In genomic region chr1:203148127-203148526, GRCh38 we compare ENCODE assay signal across 9 cellular contexts.
A peak's percentile ranks its signal among the peaks of the same experiment; 100 is the strongest.
DNase-seq lines count a peak whose midpoint lies in the region; TF ChIP-seq lines count a peak whose summit lies in the region.
"Had no signal": no experiment of that assay in that cellular context is flagged by ENCODE, and none has a peak within 500 bp of the region (broad histone marks: within the 10 kb centered on the region; RNA-seq: fewer than 3 reads in every experiment).

No MANE protein-coding gene starts in this region.

- TF ChIP-seq CTCF in MM.1S (IDR thresholded peaks at IDR 0.05; ENCODE audit: low read length) (peak; percentile 53), choroid plexus epithelial cell (conservative IDR thresholded peaks at IDR 0.05; ENCODE audit: low read depth, low read length) (peak; percentile 41), parathyroid adenoma (IDR thresholded peaks at IDR 0.05) (peak; percentile 34)

- H3K27ac ChIP-seq in MM.1S (ENCODE audit: low read length) (no peak overlapping the region), parathyroid adenoma (peak overlapping the region; percentile 87)

- H3K27me3 ChIP-seq in MM.1S (replicated peaks; ENCODE audit: insufficient read depth, low read length) (no peaks in the 10 kb centered on the region), parathyroid adenoma (ENCODE audit: control insufficient read depth, insufficient read depth, low read length) (no peaks in the 10 kb centered on the region)

- no peaks in the 10 kb centered on the region for H4K20me1 ChIP-seq in MM.1S (ENCODE audit: insufficient read depth, low read length)

- H3K9me2 ChIP-seq in MM.1S (replicated peaks; ENCODE audit: insufficient read depth, low read length) = no peaks in the 10 kb centered on the region

- H3K4me1 ChIP-seq in MM.1S (ENCODE audit: low read length) (no peaks in the 10 kb centered on the region), parathyroid adenoma (peaks cover 56% of the 10 kb centered on the region)

- H3K9ac ChIP-seq in MM.1S (ENCODE audit: low read length) = no peak overlapping the region
- no peak overlapping the region for H3K9ac ChIP-seq in parathyroid adenoma

- H3K36me3 ChIP-seq in MM.1S (replicated peaks; ENCODE audit: insufficient read depth, low read length) = no peaks in the 10 kb centered on the region
- no peaks in the 10 kb centered on the region for H3K36me3 ChIP-seq in parathyroid adenoma (ENCODE audit: control insufficient read depth, insufficient read depth, low read length)

- DNase-seq in NCI-H1105 treated with DMSO at 0.1 percent for 48 hours (lab: John Stamatoyannopoulos, UW) (peak; percentile 22), NCI-H1105 (lab: John Stamatoyannopoulos, UW) (no peak), MM.1S (peak; percentile 14), choroid plexus epithelial cell (ENCODE audit: low read depth) (no peak), CD1c-positive myeloid dendritic cell (ENCODE audit: extremely low spot score) (no peak), NCI-H1048 (lab: John Stamatoyannopoulos, UW) (no peak)
- DNase-seq in activated CD8-positive, alpha-beta memory T cell treated with anti-CD3 and anti-CD28 coated beads for 24 hours = no peak
- DNase-seq: activated T-cell treated with anti-CD3 and anti-CD28 coated beads, Interleukin-2, amount 50 U/mL, for 24 hours had no signal

- H3K79me2 ChIP-seq in MM.1S (ENCODE audit: low read length) (no peaks in the 10 kb centered on the region), parathyroid adenoma (no peaks in the 10 kb centered on the region)

- H3K9me3 ChIP-seq in MM.1S (replicated peaks; ENCODE audit: insufficient read depth, low read length) (no peaks in the 10 kb centered on the region), parathyroid adenoma (ENCODE audit: control insufficient read depth, low read length) (no peaks in the 10 kb centered on the region)

- H3K4me2 ChIP-seq in MM.1S (ENCODE audit: low read depth, low read length) (no peak overlapping the region), parathyroid adenoma (ENCODE audit: low read length) (no peak overlapping the region)

- no peak overlapping the region for H2AFZ ChIP-seq in MM.1S (ENCODE audit: low read length)
- H2AFZ ChIP-seq in parathyroid adenoma = no peak overlapping the region

- H3K4me3 ChIP-seq in MM.1S (ENCODE audit: low read length) (no peak overlapping the region), choroid plexus epithelial cell (ENCODE audit: low read depth, low read length) (no peak overlapping the region), parathyroid adenoma (ENCODE audit: low read depth, low read length) (no peak overlapping the region)

- no peaks in the 10 kb centered on the region for H3F3A ChIP-seq in MM.1S (ENCODE audit: insufficient read depth, low read length)

Comparison
In these comparisons a context has a peak if more than half of its experiments do, and no peak if none do; other contexts are left out.
1. DNase-seq: peak in NCI-H1105 treated with DMSO at 0.1 percent for 48 hours (single experiment) and MM.1S (single experiment); none in NCI-H1105 (single experiment), choroid plexus epithelial cell (single experiment), CD1c-positive myeloid dendritic cell (single experiment), activated CD8-positive, alpha-beta memory T cell treated with anti-CD3 and anti-CD28 coated beads for 24 hours (single experiment) and NCI-H1048 (single experiment).
2. Peak in every context shown above with its lines, with median percentiles within 50 percentile points of each other: CTCF ChIP-seq.